Comparison of ENCODE assay signal across 8 cellular contexts in the genomic region with DNA sequence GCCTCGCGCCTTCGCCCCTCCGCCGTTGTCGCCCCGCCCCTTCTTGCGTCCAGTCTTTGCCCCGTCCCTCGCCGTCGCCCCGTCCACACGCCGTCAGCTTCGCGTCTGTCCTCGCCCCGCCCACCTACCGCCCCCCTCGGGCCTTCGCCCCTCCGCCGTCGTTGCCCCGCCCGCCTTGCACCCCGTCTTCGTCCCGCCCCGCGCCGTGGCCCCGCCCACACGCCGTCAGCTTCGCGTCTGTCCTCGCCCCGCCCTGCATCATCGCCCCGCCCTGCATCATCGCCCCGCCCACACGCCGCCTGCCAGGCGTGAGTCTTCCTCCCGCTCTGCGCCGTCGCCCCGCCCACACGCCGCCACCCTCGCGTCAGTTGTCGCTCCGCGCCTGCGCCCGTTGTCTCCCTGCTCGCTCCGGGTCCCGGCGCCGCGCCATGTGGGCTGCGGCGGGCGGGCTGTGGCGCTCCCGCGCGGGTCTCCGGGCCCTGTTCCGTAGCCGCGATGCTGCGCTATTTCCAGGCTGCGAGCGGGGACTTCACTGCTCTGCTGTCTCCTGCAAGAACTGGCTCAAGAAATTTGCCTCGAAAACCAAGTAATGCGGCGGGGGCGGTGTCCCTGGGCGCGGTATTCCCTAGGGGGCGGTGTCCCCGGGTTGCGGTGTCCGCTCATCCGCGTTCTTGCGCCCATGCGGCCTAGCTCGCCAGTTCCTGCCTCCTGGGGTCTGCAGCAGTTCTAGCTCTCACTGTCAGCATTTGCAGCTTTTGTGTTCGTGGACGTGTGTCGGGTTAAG. TPM values are rescaled to one million over a fixed set of nuclear protein-coding genes. Genes with fewer than 3 reads are reported as not detected.
DNase-seq lines count a peak whose midpoint lies in the region; ATAC-seq and TF ChIP-seq lines count a peak whose summit lies in the region.

A gene with protein sequence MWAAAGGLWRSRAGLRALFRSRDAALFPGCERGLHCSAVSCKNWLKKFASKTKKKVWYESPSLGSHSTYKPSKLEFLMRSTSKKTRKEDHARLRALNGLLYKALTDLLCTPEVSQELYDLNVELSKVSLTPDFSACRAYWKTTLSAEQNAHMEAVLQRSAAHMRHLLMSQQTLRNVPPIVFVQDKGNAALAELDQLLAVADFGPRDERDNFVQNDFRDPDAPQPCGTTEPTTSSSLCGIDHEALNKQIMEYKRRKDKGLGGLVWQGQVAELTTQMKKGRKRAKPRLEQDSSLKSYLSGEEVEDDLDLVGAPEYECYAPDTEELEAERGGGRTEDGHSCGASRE (plus strand): TSS at position 367 of the 784 bp plus-strand sequence. CDS start 62 bp downstream, at position 429.

- peaks cover 22% of the 10 kb centered on the region for H3K4me1 Mint-ChIP-seq in activated T-cell treated with anti-CD3 and anti-CD28 coated beads, Interleukin-2, amount 50 U/mL, for 4 hours (ENCODE audit: low read depth)

- peak within 1 kb of the TSS; percentile 82 to 93 (median 86) for H3K27ac ChIP-seq in esophagus muscularis mucosa (replicated peaks in 1 of 4)

- DNase-seq in DMS53 treated with DMSO at 0.1 percent for 48 hours (lab: John Stamatoyannopoulos, UW; ENCODE audit: unreplicated experiment), result peak; percentile 100
- DNase-seq in KG1 (lab: John Stamatoyannopoulos, UW), result peak; percentile 96
- DNase-seq in activated T-cell treated with anti-CD3 and anti-CD28 coated beads, Interleukin-2, amount 50 U/mL, for 4 hours, result peak; percentile 100
- peak; percentile 100 for DNase-seq in esophagus muscularis mucosa (ENCODE audit: extremely low spot score)
- peak; percentile 98 for DNase-seq in myocyte (ENCODE audit: low read depth)
- peak; percentile 98 to 99 for DNase-seq in stimulated activated CD8-positive, alpha-beta memory T cell treated with anti-CD3 and anti-CD28 coated beads, Interleukin-7, amount 100 ng/mL, for 48 hours (ENCODE audit: extremely low read depth in 1 of 2, low read depth in 1 of 2)

- TF ChIP-seq CTCF in esophagus muscularis mucosa (IDR thresholded peaks at IDR 0.05), result peak; percentile 40 to 63 (median 41)

- no peaks in the 10 kb centered on the region for H3K9me3 ChIP-seq in esophagus muscularis mucosa

- peaks cover 15% of the 10 kb centered on the region for H3K36me3 Mint-ChIP-seq in activated T-cell treated with anti-CD3 and anti-CD28 coated beads, Interleukin-2, amount 50 U/mL, for 4 hours (ENCODE audit: insufficient read depth)

- no peak for TF ChIP-seq EP300 in esophagus muscularis mucosa (IDR thresholded peaks at IDR 0.05)

- H3K27me3 Mint-ChIP-seq in activated T-cell treated with anti-CD3 and anti-CD28 coated beads, Interleukin-2, amount 50 U/mL, for 4 hours (ENCODE audit: low read depth), result no peaks in the 10 kb centered on the region

- peaks cover 8 to 27% (median 19%) of the 10 kb centered on the region in 4 donors for H3K4me1 ChIP-seq in esophagus muscularis mucosa

- peak; percentile 74 for ATAC-seq in GM21723 (IDR thresholded peaks at IDR 0.05; ENCODE audit: unreplicated experiment)
- peak; percentile 85 to 87 for ATAC-seq in activated T-cell treated with anti-CD3 and anti-CD28 coated beads, Interleukin-2, amount 50 U/mL, for 4 hours

- TF ChIP-seq POLR2A in esophagus muscularis mucosa (IDR thresholded peaks at IDR 0.05; ENCODE audit: low read depth), result peak; percentile 55

- intact Hi-C loops in esophagus muscularis mucosa (cut with DNase I), result loop anchor here (2.0 to 5.0 kb wide), 2 partner anchors 83 to 357 kb away; a partner anchor contains a TSS

- 0% methylated on average over 28 of the region's 99 CpGs for WGBS in esophagus muscularis mucosa

- peak within 1 kb of the TSS; percentile 68 to 84 (median 74) for H3K4me3 ChIP-seq in esophagus muscularis mucosa

- H3K27me3 ChIP-seq in esophagus muscularis mucosa, result no peaks in the 10 kb centered on the region

- peaks cover 0 to 23% (median 19%) of the 10 kb centered on the region in 4 donors for H3K36me3 ChIP-seq in esophagus muscularis mucosa

- peaks cover 17% of the 10 kb centered on the region for H3K9me3 Mint-ChIP-seq in activated T-cell treated with anti-CD3 and anti-CD28 coated beads, Interleukin-2, amount 50 U/mL, for 4 hours

- H3K4me3 Mint-ChIP-seq in activated T-cell treated with anti-CD3 and anti-CD28 coated beads, Interleukin-2, amount 50 U/mL, for 4 hours, result peak within 1 kb of the TSS; percentile 90

TF ChIP-seq in PFSK-1, 5 proteins besides CTCF, POLR2A, EP300 and RAD21:
- TF ChIP-seq FOXP2 (optimal IDR thresholded peaks at IDR 0.05; ENCODE audit: borderline replicate concordance, extremely low read depth, extremely low read length, insufficient read depth), result peak; percentile 65
- 0 out of 2 replicates have a peak, but pooled peaks have one; percentile 51 for TF ChIP-seq TAF1 (IDR thresholded peaks at IDR 0.05; ENCODE audit: borderline replicate concordance, insufficient read depth, low read length)
- TF ChIP-seq POLR2AphosphoS5 (IDR thresholded peaks at IDR 0.05; ENCODE audit: low read depth, low read length), result peak; percentile 77
- TF ChIP-seq SIN3A (IDR thresholded peaks at IDR 0.05; ENCODE audit: borderline replicate concordance, insufficient read depth, low read length), result no peak
- TF ChIP-seq, protein P1, sequence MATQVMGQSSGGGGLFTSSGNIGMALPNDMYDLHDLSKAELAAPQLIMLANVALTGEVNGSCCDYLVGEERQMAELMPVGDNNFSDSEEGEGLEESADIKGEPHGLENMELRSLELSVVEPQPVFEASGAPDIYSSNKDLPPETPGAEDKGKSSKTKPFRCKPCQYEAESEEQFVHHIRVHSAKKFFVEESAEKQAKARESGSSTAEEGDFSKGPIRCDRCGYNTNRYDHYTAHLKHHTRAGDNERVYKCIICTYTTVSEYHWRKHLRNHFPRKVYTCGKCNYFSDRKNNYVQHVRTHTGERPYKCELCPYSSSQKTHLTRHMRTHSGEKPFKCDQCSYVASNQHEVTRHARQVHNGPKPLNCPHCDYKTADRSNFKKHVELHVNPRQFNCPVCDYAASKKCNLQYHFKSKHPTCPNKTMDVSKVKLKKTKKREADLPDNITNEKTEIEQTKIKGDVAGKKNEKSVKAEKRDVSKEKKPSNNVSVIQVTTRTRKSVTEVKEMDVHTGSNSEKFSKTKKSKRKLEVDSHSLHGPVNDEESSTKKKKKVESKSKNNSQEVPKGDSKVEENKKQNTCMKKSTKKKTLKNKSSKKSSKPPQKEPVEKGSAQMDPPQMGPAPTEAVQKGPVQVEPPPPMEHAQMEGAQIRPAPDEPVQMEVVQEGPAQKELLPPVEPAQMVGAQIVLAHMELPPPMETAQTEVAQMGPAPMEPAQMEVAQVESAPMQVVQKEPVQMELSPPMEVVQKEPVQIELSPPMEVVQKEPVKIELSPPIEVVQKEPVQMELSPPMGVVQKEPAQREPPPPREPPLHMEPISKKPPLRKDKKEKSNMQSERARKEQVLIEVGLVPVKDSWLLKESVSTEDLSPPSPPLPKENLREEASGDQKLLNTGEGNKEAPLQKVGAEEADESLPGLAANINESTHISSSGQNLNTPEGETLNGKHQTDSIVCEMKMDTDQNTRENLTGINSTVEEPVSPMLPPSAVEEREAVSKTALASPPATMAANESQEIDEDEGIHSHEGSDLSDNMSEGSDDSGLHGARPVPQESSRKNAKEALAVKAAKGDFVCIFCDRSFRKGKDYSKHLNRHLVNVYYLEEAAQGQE (IDR thresholded peaks at IDR 0.05; ENCODE audit: insufficient read depth in 1 of 2, low read depth in 2 of 2, low read length in 2 of 2), result no peak

RNA-seq across cellular contexts. Expression of the gene that starts here (rescaled TPM):
- polyA plus RNA-seq in PFSK-1 (2012; ENCODE audit: insufficient read length, low read depth), result 16.5 TPM
- 10 to 100 TPM; 40.0 to 52.3 (median 42.6) TPM for total RNA-seq in activated T-cell treated with anti-CD3 and anti-CD28 coated beads, Interleukin-2, amount 50 U/mL, for 4 hours
- total RNA-seq in esophagus muscularis mucosa (10 to 100 TPM; 22.0 to 32.0 (median 25.6) TPM), myocyte (26.7 and 27.1 TPM in 2 replicates)
- 18.4 TPM for polyA plus RNA-seq in myocyte (2012)

Comparison
In these comparisons a context has a peak if more than half of its experiments do, and no peak if none do; other contexts are left out.
1. Peak in every context shown above with its lines: DNase-seq, ATAC-seq, H3K4me3 ChIP-seq and H3K27ac ChIP-seq.